Comparison of ENCODE assay signal across 8 cellular contexts in genomic region chr4:56821394-56822263, GRCh38. TPM values are rescaled to one million over a fixed set of nuclear protein-coding genes. Genes with fewer than 3 reads are reported as not detected.
A peak's percentile ranks its signal among the peaks of the same experiment; 100 is the strongest.
DNase-seq lines count a peak whose midpoint lies in the region; ATAC-seq and TF ChIP-seq lines count a peak whose summit lies in the region.

Gene SPINK2 (minus strand): TSS chr4:56821701. CDS start chr4:56821662, 39 bp downstream.

- ATAC-seq in HG02798 (IDR thresholded peaks at IDR 0.05; ENCODE audit: poor library complexity, unreplicated experiment), result peak; percentile 56
- ATAC-seq in left ventricle myocardium superior, result peak; percentile 58
- no peak for ATAC-seq in GM21447 (IDR thresholded peaks at IDR 0.05; ENCODE audit: unreplicated experiment)

- peak within 1 kb of the TSS; percentile 66 for H3K9ac ChIP-seq in ES-I3 (ENCODE audit: low read depth, low read length)
- H3K9ac ChIP-seq in OCI-LY3 (ENCODE audit: low read length), result no peak within 1 kb of the TSS

- no peaks in the 10 kb centered on the region for H3K36me3 ChIP-seq in ES-I3 (ENCODE audit: insufficient read depth, low read length)
- no peaks in the 10 kb centered on the region for H3K36me3 ChIP-seq in OCI-LY3 (replicated peaks; ENCODE audit: low read depth, low read length)
- no peaks in the 10 kb centered on the region for H3K36me3 ChIP-seq in spleen

- DNase-seq in activated effector memory CD4-positive, alpha-beta T cell treated with anti-CD3 and anti-CD28 coated beads, Interleukin-2, amount 50 U/mL, for 16 hours, result peak; percentile 87
- peak; percentile 47 for DNase-seq in left ventricle myocardium superior
- DNase-seq in spleen, result peak; percentile 91
- DNase-seq in A172 (ENCODE audit: low spot score), result no peak

- peak within 1 kb of the TSS; percentile 50 for H3K4me2 ChIP-seq in OCI-LY3 (ENCODE audit: low read length)

- H3K4me3 ChIP-seq in OCI-LY3 (ENCODE audit: low read length), result 0 out of 2 replicates have a peak within 1 kb of the TSS, but pooled peaks have one; percentile 46
- peak within 1 kb of the TSS; percentile 32 to 82 (median 48) for H3K4me3 ChIP-seq in spleen

- peaks cover 15% of the 10 kb centered on the region for H4K20me1 ChIP-seq in OCI-LY3 (ENCODE audit: insufficient read depth, low read length)

- H3K9me3 ChIP-seq in ES-I3 (ENCODE audit: control insufficient read depth, insufficient read depth, low read length) (no peaks in the 10 kb centered on the region), OCI-LY3 (ENCODE audit: insufficient read depth, low read length) (no peaks in the 10 kb centered on the region), spleen (no peaks in the 10 kb centered on the region)

- WGBS in spleen, 5 donors, result 2 to 3% (median 2%) methylated on average over 46 to 58 of the region's 58 CpGs

- no peak within 1 kb of the TSS for H3K27ac ChIP-seq in OCI-LY3 (ENCODE audit: low read length)
- peak within 1 kb of the TSS in 3 of 8 donors; percentile 7 to 50 (median 9) for H3K27ac ChIP-seq in spleen

- H3K79me2 ChIP-seq in OCI-LY3 (ENCODE audit: low read length), result no peaks in the 10 kb centered on the region

- TF ChIP-seq POLR2A in spleen (IDR thresholded peaks at IDR 0.05), result no peak

- H3K27me3 ChIP-seq in OCI-LY3 (ENCODE audit: low read depth, low read length) (peaks cover 63% of the 10 kb centered on the region), spleen (replicated peaks in 1 of 7) (peaks cover 0 to 32% (median 12%) of the 10 kb centered on the region in 7 donors)

- H3K4me1 ChIP-seq in ES-I3 (ENCODE audit: insufficient read depth, low read length), result peaks cover 4% of the 10 kb centered on the region; the same call in 1 of the 2 replicates
- H3K4me1 ChIP-seq in OCI-LY3 (ENCODE audit: low read length), result peaks cover 19% of the 10 kb centered on the region
- peaks cover 0 to 41% (median 22%) of the 10 kb centered on the region in 6 donors for H3K4me1 ChIP-seq in spleen

- intact Hi-C loops in left ventricle myocardium superior (cut with micrococcal nuclease) (no loop called here), spleen (cut with DNase I; ENCODE audit: low total_unique reads) (no loop called here)

- no peak within 1 kb of the TSS for H2AFZ ChIP-seq in OCI-LY3 (ENCODE audit: low read depth, low read length)

- TF ChIP-seq CTCF in OCI-LY3 (IDR thresholded peaks at IDR 0.05; ENCODE audit: low read depth, low read length), result no peak
- TF ChIP-seq CTCF in spleen (IDR thresholded peaks at IDR 0.05 in 8 of 11, conservative IDR thresholded peaks at IDR 0.05 in 3 of 11), result peak in 4 of 11 experiments; percentile 6 to 33 (median 14)

RNA-seq across cellular contexts. Expression of gene SPINK2, which starts in this region (rescaled TPM):
- 0.74 TPM for total RNA-seq in left ventricle myocardium superior
- 1 to 10 TPM in 4 of 7 donors, under 1 TPM in 1, not detected in 2; 0.88 to 8.2 (median 1.1) TPM for total RNA-seq in spleen
- 1 to 10 TPM; 1.4 to 3.1 (median 2.3) TPM for polyA plus RNA-seq in spleen
- not detected in 2 replicates for total RNA-seq in A172 (2014; rRNA removed; shearing (Covaris generic))

Comparison
In these comparisons a context has a peak if more than half of its experiments do, and no peak if none do; other contexts are left out.
1. Peak in DNase-seq and ATAC-seq in left ventricle myocardium superior; RNA of the gene not detected or under 1 TPM.